ENCODE assay signal across 8 cellular contexts in the genomic region with DNA sequence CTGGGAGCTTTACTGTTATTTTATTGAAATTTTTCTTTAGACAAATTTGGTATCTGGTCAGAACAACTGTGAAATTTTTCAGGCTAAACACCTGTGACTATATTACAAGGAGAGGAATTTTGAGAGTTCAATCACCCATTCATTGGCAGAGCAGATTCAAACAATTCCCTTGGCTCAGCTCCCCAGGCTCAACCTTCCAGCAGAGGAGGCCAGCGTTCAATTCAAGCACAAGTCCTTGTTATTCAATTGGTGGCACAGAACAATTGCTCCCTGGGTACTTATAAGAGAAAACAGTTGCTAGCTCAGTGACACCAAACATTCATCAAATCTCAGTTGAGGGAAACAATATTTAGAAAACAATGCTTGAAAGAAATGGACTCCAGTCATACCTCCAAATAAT.
DNase-seq lines count a peak whose midpoint lies in the region; ATAC-seq, FAIRE-seq and TF ChIP-seq lines count a peak whose summit lies in the region.
"Had no signal": no experiment of that assay in that cellular context is flagged by ENCODE, and none has a peak within 500 bp of the region (broad histone marks: within the 10 kb centered on the region; RNA-seq: fewer than 3 reads in every experiment).

No MANE protein-coding gene starts in this region.

- H3K36me3 ChIP-seq in GM12878 (ENCODE audit: control insufficient read depth in 2 of 2, insufficient read depth in 2 of 2, low read length in 1 of 2): no peaks in the 10 kb centered on the region

- peak; percentile 50 for TF ChIP-seq CTCF in GM10266 (IDR thresholded peaks at IDR 0.05; ENCODE audit: control insufficient read depth, insufficient read depth, low read depth, missing control alignments)
- peak; percentile 37 to 54 (median 48); a peak in 5 of 6 replicates for TF ChIP-seq CTCF in GM12878 (IDR thresholded peaks at IDR 0.05 in 2 of 3, conservative IDR thresholded peaks at IDR 0.05 in 1 of 3; ENCODE audit: control insufficient read depth in 2 of 3, extremely low read depth in 1 of 3, insufficient read depth in 1 of 3, low read depth in 3 of 3, low read length in 3 of 3)

- intact Hi-C loops in GM12878 (cut with micrococcal nuclease; ENCODE audit: unreplicated experiment): loop anchor here (10.0 kb wide), 2 partner anchors 353 to 623 kb away; a partner anchor contains a TSS

- H3K4me3 ChIP-seq in GM12878: no peak overlapping the region

- in situ Hi-C loops in GM12878 (cut with MboI): loop anchor here (10.0 kb wide), 1 partner anchor 723 kb away; no protein-coding TSS in a partner anchor

- TF ChIP-seq EP300 in GM12878 (IDR thresholded peaks at IDR 0.05; ENCODE audit: borderline replicate concordance in 1 of 2, control insufficient read depth in 1 of 2, low read depth in 2 of 2, low read length in 2 of 2): no peak

- H3K27ac ChIP-seq in GM12878 (ENCODE audit: control insufficient read depth, insufficient read depth): no peak overlapping the region

- no peaks in the 10 kb centered on the region for H4K20me1 ChIP-seq in GM12878 (ENCODE audit: control insufficient read depth, insufficient read depth)

- POLR2A ChIA-PET in GM12878 (lab: Charles Lee): no interaction called here

- CTCF ChIA-PET in GM12878 (lab: Yijun Ruan, JAX): interaction anchor here (0.7 to 9.2 kb wide), 7 partner anchors 13 to 333 kb away, joined by 3 to 104 read pairs (median 4); no protein-coding TSS in a partner anchor

- no peak for FAIRE-seq in GM12878 (lab: Jason Lieb, UNC)
- FAIRE-seq: colon had no signal

- no peaks in the 10 kb centered on the region for H3K79me2 ChIP-seq in GM12878 (ENCODE audit: control insufficient read depth, insufficient read depth, low read length)

- SMC1A ChIA-PET in GM12878 (lab: Charles Lee; ENCODE audit: uncharacterized antibody, unreplicated experiment): interaction anchor here (0.6 to 2.1 kb wide), 9 partner anchors 10 to 332 kb away, joined by 3 to 9 read pairs (median 3); no protein-coding TSS in a partner anchor

- no TSS peak for BruUV-seq in GM12878 (replicated peaks; lab: Mats Ljungman, UMichigan)

- TF ChIP-seq RAD21 in GM12878 (IDR thresholded peaks at IDR 0.05; ENCODE audit: insufficient read depth, low read depth, low read length): peak; percentile 62

- ATAC-seq in GM12878 (no peak; the same call in 2 of the 3 replicates), HG03571 (IDR thresholded peaks at IDR 0.05; ENCODE audit: unreplicated experiment) (no peak)

- H3K9me3 ChIP-seq in GM12878 (replicated peaks; ENCODE audit: control insufficient read depth, insufficient read depth, low read length): no peaks in the 10 kb centered on the region

- no peak overlapping the region for H2AFZ ChIP-seq in GM12878 (ENCODE audit: control insufficient read depth, low read depth, low read length)

- 100% methylated on average over 1 of the region's 1 CpG for WGBS in GM12878 (ENCODE audit: insufficient coverage, insufficient replicate concordance, low lambda C conversion rate, missing lambda C conversion rate)

- no peaks in the 10 kb centered on the region for H3K27me3 ChIP-seq in GM12878 (replicated peaks in 1 of 2; ENCODE audit: control insufficient read depth in 2 of 2, insufficient read depth in 2 of 2, low read length in 1 of 2)

- peaks cover 5% of the 10 kb centered on the region; the same call in 1 of the 2 replicates for H3K4me1 ChIP-seq in GM12878 (ENCODE audit: control insufficient read depth, insufficient read depth, low read length)

- TF ChIP-seq POLR2A in GM12878 (IDR thresholded peaks at IDR 0.05; ENCODE audit: low read depth, low read length): no peak

- RAD21 ChIA-PET in GM12878 (lab: Charles Lee; ENCODE audit: unreplicated experiment): interaction anchor here (0.9 to 1.5 kb wide), 5 partner anchors 10 to 330 kb away, joined by 3 to 4 read pairs (median 3); no protein-coding TSS in a partner anchor

- no peak overlapping the region for H3K4me2 ChIP-seq in GM12878 (ENCODE audit: control insufficient read depth, insufficient read depth)

- DNase-seq in GM10266 (ENCODE audit: extremely low spot score) (no peak), NCI-H1092 treated with DMSO at 0.1 percent for 48 hours (lab: John Stamatoyannopoulos, UW) (peak; percentile 39), GM12878 (ENCODE audit: low read depth, low spot score) (no peak), medulla oblongata (ENCODE audit: extremely low spot score) (peak; percentile 62), ecto neural progenitor cell (ENCODE audit: low spot score) (no peak), GM19238 (ENCODE audit: insufficient read length, low spot score) (no peak)

- no peak overlapping the region for H3K9ac ChIP-seq in GM12878 (ENCODE audit: control insufficient read depth, insufficient read depth, low read length)

TF ChIP-seq in GM12878, 131 proteins besides CTCF, POLR2A, EP300 and RAD21:
- TF ChIP-seq SMC3 (IDR thresholded peaks at IDR 0.05; ENCODE audit: borderline replicate concordance, low read length): peak; percentile 53
- TF ChIP-seq, protein P1, sequence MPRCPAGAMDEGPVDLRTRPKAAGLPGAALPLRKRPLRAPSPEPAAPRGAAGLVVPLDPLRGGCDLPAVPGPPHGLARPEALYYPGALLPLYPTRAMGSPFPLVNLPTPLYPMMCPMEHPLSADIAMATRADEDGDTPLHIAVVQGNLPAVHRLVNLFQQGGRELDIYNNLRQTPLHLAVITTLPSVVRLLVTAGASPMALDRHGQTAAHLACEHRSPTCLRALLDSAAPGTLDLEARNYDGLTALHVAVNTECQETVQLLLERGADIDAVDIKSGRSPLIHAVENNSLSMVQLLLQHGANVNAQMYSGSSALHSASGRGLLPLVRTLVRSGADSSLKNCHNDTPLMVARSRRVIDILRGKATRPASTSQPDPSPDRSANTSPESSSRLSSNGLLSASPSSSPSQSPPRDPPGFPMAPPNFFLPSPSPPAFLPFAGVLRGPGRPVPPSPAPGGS (IDR thresholded peaks at IDR 0.05; ENCODE audit: borderline replicate concordance, insufficient read depth, low read depth, low read length, poor library complexity, severe bottlenecking): no peak
TF ChIP-seq in GM12878: peak in this region for 1.

Comparison
In these comparisons a context has a peak if more than half of its experiments do, and no peak if none do; other contexts are left out.
1. DNase-seq: peak in NCI-H1092 treated with DMSO at 0.1 percent for 48 hours (single experiment) and medulla oblongata (single experiment); none in GM10266 (single experiment), GM12878 (single experiment), ecto neural progenitor cell (single experiment) and GM19238 (single experiment).